Comparison of ENCODE assay signal across 18 cellular contexts in the genomic region with DNA sequence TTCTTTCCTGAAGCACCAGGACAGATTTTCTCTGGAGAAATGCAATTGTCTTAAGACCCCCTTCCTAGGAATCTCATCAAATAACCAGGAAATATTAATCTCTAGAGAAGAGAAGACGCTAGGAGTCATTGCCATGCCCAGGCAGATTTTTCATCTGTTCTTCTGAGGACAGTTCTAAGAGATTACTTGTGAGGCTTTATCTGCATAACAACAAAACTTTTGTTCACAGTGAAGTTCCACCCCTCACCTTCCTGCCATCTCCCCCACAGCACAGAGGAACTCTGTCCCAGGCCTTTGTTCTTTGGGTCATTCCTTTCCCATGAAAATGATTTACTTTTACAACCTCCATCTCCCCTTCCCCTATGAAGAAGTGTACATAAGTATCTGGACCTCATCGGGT.
DNase-seq lines count a peak whose midpoint lies in the region; FAIRE-seq and TF ChIP-seq lines count a peak whose summit lies in the region.
"Had no signal": no experiment of that assay in that cellular context is flagged by ENCODE, and none has a peak within 500 bp of the region (broad histone marks: within the 10 kb centered on the region; RNA-seq: fewer than 3 reads in every experiment).

No MANE protein-coding gene starts in this region.

- peak overlapping the region; percentile 95 for H2BK12ac ChIP-seq in H1 (ENCODE audit: low read depth, low read length)

- peaks cover 24% of the 10 kb centered on the region for H3K36me3 Mint-ChIP-seq in nephron progenitor cell (ENCODE audit: low read depth)
- H3K36me3 Mint-ChIP-seq: CD8-positive, alpha-beta memory T cell had no signal

- TF ChIP-seq CTCF in H1 (IDR thresholded peaks at IDR 0.05; ENCODE audit: control extremely low read depth in 1 of 3, insufficient read depth in 1 of 3, low read depth in 1 of 3, low read length in 3 of 3) (no peak), nephron progenitor cell (IDR thresholded peaks at IDR 0.05) (no peak)

- H3K27me3 Mint-ChIP-seq in nephron progenitor cell (ENCODE audit: low read depth, poor library complexity): peaks cover 4% of the 10 kb centered on the region

- H3K9me3 ChIP-seq in ES-I3 (ENCODE audit: control insufficient read depth, insufficient read depth, low read length): peaks cover 13% of the 10 kb centered on the region
- peaks cover 23% of the 10 kb centered on the region for H3K9me3 ChIP-seq in HUES64 (ENCODE audit: insufficient read depth, low read depth, low read length)
- peaks cover 16 to 24% of the 10 kb centered on the region in 2 experiments for H3K9me3 ChIP-seq in H1 (ENCODE audit: insufficient read depth in 2 of 2, low read depth in 1 of 2, low read length in 1 of 2)

- no peaks in the 10 kb centered on the region for H3K79me1 ChIP-seq in H1 (ENCODE audit: low read depth, low read length)

- H3K79me2 ChIP-seq in H1 (ENCODE audit: control insufficient read depth in 1 of 2, insufficient read depth in 2 of 2, low read length in 2 of 2): no peaks in the 10 kb centered on the region

- no peaks in the 10 kb centered on the region for H3K23me2 ChIP-seq in H1 (ENCODE audit: low read depth, low read length)

- H2BK20ac ChIP-seq in H1 (ENCODE audit: low read length): peak overlapping the region; percentile 56; the same call in 1 of the 2 replicates

- no peak for TF ChIP-seq RAD21 in H1 (IDR thresholded peaks at IDR 0.05 in 1 of 2, conservative IDR thresholded peaks at IDR 0.05 in 1 of 2; ENCODE audit: low read depth in 2 of 2, low read length in 2 of 2)

- H2AFZ ChIP-seq in H1 (ENCODE audit: low read length): no peak overlapping the region
- H2AFZ ChIP-seq: GM23248 had no signal

- H3K36me3 ChIP-seq in ES-I3 (ENCODE audit: insufficient read depth, low read length) (no peaks in the 10 kb centered on the region), HUES64 (ENCODE audit: insufficient read depth, low read length) (peaks cover 5% of the 10 kb centered on the region; the same call in 1 of the 2 replicates), H1 (ENCODE audit: control insufficient read depth in 2 of 4, insufficient read depth in 4 of 4, low read length in 3 of 4) (peaks cover 0 to 3% (median 1%) of the 10 kb centered on the region in 4 experiments; a peak in 2 of 8 replicates)
- H3K36me3 ChIP-seq: BLaER1, HAP-1 had no signal

- H3K4me2 ChIP-seq in H1 (ENCODE audit: insufficient read depth in 1 of 2, low read depth in 2 of 2, low read length in 2 of 2): peak overlapping the region; percentile 43 to 52
- H3K4me2 ChIP-seq: BLaER1 had no signal

- no peaks in the 10 kb centered on the region for H4K20me1 ChIP-seq in H1 (replicated peaks in 1 of 2; ENCODE audit: control insufficient read depth in 1 of 2, insufficient read depth in 2 of 2, low read length in 2 of 2)
- H4K20me1 ChIP-seq: BLaER1 had no signal

- peak overlapping the region; percentile 94 for H4K91ac ChIP-seq in H1 (replicated peaks; ENCODE audit: insufficient read length, low read length)

- H3K4me1 Mint-ChIP-seq in nephron progenitor cell: peaks cover 15% of the 10 kb centered on the region
- H3K4me1 Mint-ChIP-seq: CD8-positive, alpha-beta memory T cell had no signal

- H3K56ac ChIP-seq in H1 (replicated peaks; ENCODE audit: insufficient read length, low read depth, low read length): no peak overlapping the region

- POLR2A ChIA-PET in H1 (lab: Charles Lee; ENCODE audit: partially characterized antibody): interaction anchor here (1.2 to 1.4 kb wide), 2 partner anchors 9 to 12 kb away, joined by 3 to 6 read pairs; no protein-coding TSS in a partner anchor

- peak overlapping the region; percentile 35; the same call in 1 of the 2 replicates for H3K9ac ChIP-seq in ES-I3 (ENCODE audit: low read depth, low read length)
- peak overlapping the region; percentile 40; the same call in 1 of the 2 replicates for H3K9ac ChIP-seq in HUES64 (ENCODE audit: low read depth, low read length)
- H3K9ac ChIP-seq in H1 (replicated peaks in 1 of 4; ENCODE audit: extremely low read depth in 1 of 4, low read depth in 3 of 4, low read length in 3 of 4): no peak overlapping the region
- H3K9ac ChIP-seq: BLaER1, GM23248 had no signal

- peak overlapping the region; percentile 89; the same call in 1 of the 2 replicates for H2BK5ac ChIP-seq in H1 (ENCODE audit: low read depth, low read length)

- H3K27ac ChIP-seq in HUES64 (ENCODE audit: low read depth, low read length) (peak overlapping the region; percentile 88), H1 (ENCODE audit: low read depth, low read length) (peak overlapping the region; percentile 41; the same call in 1 of the 2 replicates)
- H3K27ac ChIP-seq: BLaER1, GM23248 had no signal

- no peak overlapping the region for H3K23ac ChIP-seq in H1 (ENCODE audit: insufficient read length)

- H2BK15ac ChIP-seq in H1 (ENCODE audit: low read length): no peak overlapping the region

- H3K18ac ChIP-seq in H1 (ENCODE audit: extremely low read depth, low read length): peak overlapping the region; percentile 76; the same call in 1 of the 2 replicates

- H3K4ac ChIP-seq in H1 (replicated peaks; ENCODE audit: insufficient read length, low read depth, low read length): peak overlapping the region; percentile 62

- CTCF ChIA-PET in H1 (lab: Charles Lee; ENCODE audit: partially characterized antibody): interaction anchor here (0.6 to 1.5 kb wide), 3 partner anchors 8 to 1031 kb away, joined by 3 read pairs; no protein-coding TSS in a partner anchor

- TF ChIP-seq POLR2A in H1 (IDR thresholded peaks at IDR 0.05; ENCODE audit: control extremely low read depth in 1 of 2, low read depth in 2 of 2, low read length in 2 of 2): no peak

- no peak overlapping the region for H3K14ac ChIP-seq in H1 (ENCODE audit: insufficient read length)

- peak overlapping the region; percentile 12; the same call in 1 of the 2 replicates for H3K4me3 ChIP-seq in HUES64 (ENCODE audit: low read length)
- peak overlapping the region in 1 of 4 experiments; percentile 35; a peak in 1 of 8 replicates for H3K4me3 ChIP-seq in H1 (ENCODE audit: extremely low read depth in 1 of 4, insufficient read depth in 2 of 4, low read depth in 3 of 4, low read length in 4 of 4)
- H3K4me3 ChIP-seq: BLaER1, GM23248, HAP-1 had no signal

- no peak overlapping the region for H3K27ac Mint-ChIP-seq in nephron progenitor cell
- H3K27ac Mint-ChIP-seq: CD8-positive, alpha-beta memory T cell had no signal

- no peak for TF ChIP-seq EP300 in H1 (IDR thresholded peaks at IDR 0.05; ENCODE audit: borderline replicate concordance in 1 of 2, low read depth in 2 of 2, low read length in 2 of 2)

- H3K4me1 ChIP-seq in ES-I3 (ENCODE audit: insufficient read depth, low read length) (peaks cover 18% of the 10 kb centered on the region), HUES64 (ENCODE audit: insufficient read depth, low read length) (peaks cover 37% of the 10 kb centered on the region), H1 (replicated peaks in 1 of 4; ENCODE audit: control insufficient read depth in 3 of 4, insufficient read depth in 4 of 4, low read length in 3 of 4) (peaks cover 3 to 16% (median 10%) of the 10 kb centered on the region in 4 experiments; a peak in 6 of 7 replicates)
- H3K4me1 ChIP-seq: BLaER1, HAP-1 had no signal

- H4K8ac ChIP-seq in H1 (ENCODE audit: extremely low read depth, insufficient read depth, low read length): no peak overlapping the region

- H3K4me3 Mint-ChIP-seq in nephron progenitor cell: peak overlapping the region; percentile 68
- H3K4me3 Mint-ChIP-seq: CD8-positive, alpha-beta memory T cell had no signal

- H3K27me3 ChIP-seq in HUES64 (ENCODE audit: insufficient read depth, low read length): no peaks in the 10 kb centered on the region
- H3K27me3 ChIP-seq in H1 (replicated peaks in 1 of 4; ENCODE audit: control insufficient read depth in 3 of 4, extremely low read depth in 1 of 4, insufficient read depth in 3 of 4, low read length in 3 of 4): no peaks in the 10 kb centered on the region
- H3K27me3 ChIP-seq: BLaER1 had no signal

- H2AK5ac ChIP-seq in H1 (ENCODE audit: low read depth, low read length): no peak overlapping the region

- WGBS in HUES64: 29% methylated on average over 1 of the region's 2 CpGs
- 53% methylated on average over 2 of the region's 2 CpGs; no CpG with 5 or more reads in 1 of the 2 experiments for WGBS in H1 (ENCODE audit: extremely low coverage in 1 of 2, insufficient coverage in 1 of 2, insufficient read length in 1 of 2, insufficient replicate concordance in 2 of 2, low coverage in 1 of 2, low lambda C conversion rate in 2 of 2, missing lambda C conversion rate in 1 of 2), 2 experiments

- peaks cover 39% of the 10 kb centered on the region for H3K9me3 Mint-ChIP-seq in nephron progenitor cell

- peak; percentile 19 for FAIRE-seq in H1 (lab: Jason Lieb, UNC)
- FAIRE-seq: GM12891, HTR-8/SVneo had no signal

- DNase-seq in H1 (ENCODE audit: low read depth in 1 of 2, low spot score in 2 of 2) (no peak), nephron progenitor cell (no peak), NCI-H1092 (lab: John Stamatoyannopoulos, UW) (no peak), NCI-H1417 (lab: John Stamatoyannopoulos, UW) (no peak)
- DNase-seq in activated CD8-positive, alpha-beta memory T cell treated with anti-CD3 and anti-CD28 coated beads for 24 hours: no peak
- DNase-seq in activated CD4-positive, alpha-beta T cell treated with anti-CD3 and anti-CD28 coated beads, Interleukin-2, amount 50 U/mL, for 4 hours: no peak
- DNase-seq: 8988T; AML-193; CD8-positive, alpha-beta memory T cell; DMS53; GM23248; IMR-90 had no signal

- peak overlapping the region; percentile 95 for H2BK120ac ChIP-seq in H1 (replicated peaks; ENCODE audit: low read depth, low read length)

- no peak overlapping the region for H4K5ac ChIP-seq in H1 (ENCODE audit: insufficient read length, low read depth, low read length)

TF ChIP-seq in H1, 55 proteins besides CTCF, POLR2A, EP300 and RAD21:
- no peak for TF ChIP-seq RBBP5 (IDR thresholded peaks at IDR 0.05; ENCODE audit: borderline replicate concordance, low read depth, low read length)
- TF ChIP-seq SRF (IDR thresholded peaks at IDR 0.05; ENCODE audit: low read depth, low read length): no peak
- TF ChIP-seq MAFK (IDR thresholded peaks at IDR 0.05; ENCODE audit: low read depth, low read length): no peak
- TF ChIP-seq, protein P1, sequence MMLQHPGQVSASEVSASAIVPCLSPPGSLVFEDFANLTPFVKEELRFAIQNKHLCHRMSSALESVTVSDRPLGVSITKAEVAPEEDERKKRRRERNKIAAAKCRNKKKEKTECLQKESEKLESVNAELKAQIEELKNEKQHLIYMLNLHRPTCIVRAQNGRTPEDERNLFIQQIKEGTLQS (IDR thresholded peaks at IDR 0.05; ENCODE audit: insufficient read depth, low read depth, low read length): no peak
- no peak for TF ChIP-seq JUN (IDR thresholded peaks at IDR 0.05; ENCODE audit: low read depth, low read length)
- TF ChIP-seq SP2 (IDR thresholded peaks at IDR 0.05; ENCODE audit: low read length): no peak
- TF ChIP-seq TAF7 (optimal IDR thresholded peaks at IDR 0.05; ENCODE audit: borderline replicate concordance, low read depth, low read length): no peak
- no peak for TF ChIP-seq NANOG (IDR thresholded peaks at IDR 0.05; ENCODE audit: insufficient read depth, low read depth, low read length, poor library complexity, severe bottlenecking)

Comparison
In these comparisons a context has a peak if more than half of its experiments do, and no peak if none do; other contexts are left out.
1. H3K9ac ChIP-seq: peak in ES-I3 (single experiment) and HUES64 (single experiment); none in H1 (0 of 4).